17 cellular contexts compared by ENCODE assay signal in the genomic region with DNA sequence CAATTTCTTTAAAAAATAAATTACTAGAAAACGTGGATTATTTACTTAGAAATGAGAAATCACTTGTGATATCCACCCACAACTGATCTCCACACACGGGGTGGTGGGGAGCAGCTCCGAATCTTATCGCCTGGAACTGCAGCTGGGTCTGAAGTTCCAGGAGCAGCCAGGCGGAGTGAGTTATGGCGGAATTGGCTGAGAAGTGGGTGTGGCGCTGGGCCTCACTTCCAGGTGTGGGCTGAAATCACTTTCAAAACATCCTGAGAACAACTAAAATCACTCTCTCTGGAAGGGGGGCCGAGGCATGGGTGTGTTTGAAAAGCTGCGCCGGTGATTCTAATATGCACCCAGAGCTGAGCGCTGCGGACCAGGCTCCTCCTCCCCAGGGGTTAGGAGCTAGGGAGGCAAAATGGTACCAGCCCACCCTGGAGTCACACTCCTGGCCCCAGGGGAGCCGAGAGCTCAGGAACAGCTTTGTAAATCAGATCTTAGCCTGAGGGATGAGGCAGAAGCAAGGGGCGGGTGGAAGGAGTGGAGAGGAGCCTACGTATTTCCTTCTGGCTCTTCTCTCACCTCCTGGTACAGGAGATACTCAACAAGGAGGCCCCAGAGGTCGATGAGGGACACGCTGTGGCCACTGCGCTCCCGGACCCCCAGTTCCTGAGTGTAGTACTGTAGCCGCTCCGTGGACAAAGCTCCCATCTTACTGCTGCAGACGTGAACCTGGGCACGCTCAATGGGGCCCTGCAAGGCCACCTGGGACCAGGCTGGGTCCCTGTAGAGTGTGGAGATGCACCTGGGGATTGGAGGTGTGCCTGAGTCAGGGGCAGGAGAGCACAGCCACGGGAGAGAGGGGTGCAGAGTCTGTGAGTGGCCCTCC. TPM values are rescaled to one million over a fixed set of nuclear protein-coding genes. Genes with fewer than 3 reads are reported as not detected.
"Had no signal": no experiment of that assay in that cellular context is flagged by ENCODE, and none has a peak within 500 bp of the region (broad histone marks: within the 10 kb centered on the region; RNA-seq: fewer than 3 reads in every experiment).

No MANE protein-coding gene starts in this region.

- H3K9me3 ChIP-seq: gastroesophageal sphincter, lower lobe of right lung, prostate gland, right lobe of liver had no signal

- H3K36me3 ChIP-seq: gastroesophageal sphincter, lower lobe of right lung, prostate gland, right lobe of liver had no signal

- H3K27ac ChIP-seq: gastroesophageal sphincter, hepatocyte, lower lobe of right lung, prostate gland, right lobe of liver had no signal

- H3K27me3 ChIP-seq: hepatocyte, right lobe of liver had no signal

- H3K4me3 ChIP-seq: gastroesophageal sphincter, hepatocyte, lower lobe of right lung, prostate gland, right lobe of liver had no signal

- H3K27me3 Mint-ChIP-seq: activated CD4-positive, alpha-beta memory T cell treated with anti-CD3 and anti-CD28 coated beads, Interleukin-2, amount 10 ng/mL, durations not matched to agents 7 days and 5 days had no signal

- H3K4me1 Mint-ChIP-seq: activated CD4-positive, alpha-beta memory T cell treated with anti-CD3 and anti-CD28 coated beads, Interleukin-2, amount 10 ng/mL, durations not matched to agents 7 days and 5 days; naive B cell had no signal

- H2AFZ ChIP-seq: hepatocyte had no signal

- H3K9me3 Mint-ChIP-seq: activated CD4-positive, alpha-beta memory T cell treated with anti-CD3 and anti-CD28 coated beads, Interleukin-2, amount 10 ng/mL, durations not matched to agents 7 days and 5 days; activated naive CD4-positive, alpha-beta T cell treated with anti-CD3 and anti-CD28 coated beads for 36 hours; naive B cell had no signal

- H3K4me2 ChIP-seq: hepatocyte had no signal

- H3K27ac Mint-ChIP-seq: activated CD4-positive, alpha-beta memory T cell treated with anti-CD3 and anti-CD28 coated beads, Interleukin-2, amount 10 ng/mL, durations not matched to agents 7 days and 5 days; activated naive CD4-positive, alpha-beta T cell treated with anti-CD3 and anti-CD28 coated beads for 36 hours had no signal

- H3K4me1 ChIP-seq: gastroesophageal sphincter, right lobe of liver had no signal

- H3K36me3 Mint-ChIP-seq: naive B cell had no signal

- H3K79me2 ChIP-seq: hepatocyte had no signal

- H3K4me3 Mint-ChIP-seq: activated CD4-positive, alpha-beta memory T cell treated with anti-CD3 and anti-CD28 coated beads, Interleukin-2, amount 10 ng/mL, durations not matched to agents 7 days and 5 days; activated naive CD4-positive, alpha-beta T cell treated with anti-CD3 and anti-CD28 coated beads for 36 hours; naive B cell had no signal

- DNase-seq: activated CD4-positive, alpha-beta memory T cell treated with anti-CD3 and anti-CD28 coated beads, Interleukin-2, amount 10 ng/mL, durations not matched to agents 7 days and 5 days; activated CD8-positive, alpha-beta memory T cell treated with anti-CD3 and anti-CD28 coated beads, Interleukin-2, amount 50 U/mL, for 4 hours; activated naive CD4-positive, alpha-beta T cell treated with anti-CD3 and anti-CD28 coated beads for 36 hours; central memory CD4-positive, alpha-beta T cell; cortex of kidney; effector memory CD4-positive, alpha-beta T cell; lower lobe of right lung; naive B cell; occipital lobe; stimulated activated CD4-positive, alpha-beta T cell treated with anti-CD3 and anti-CD28 coated beads, Interleukin-2, amount 100 ng/mL, for 24 hours; stimulated activated naive CD4-positive, alpha-beta T cell treated with Interleukin-2 at 50 U/mL for 16 hours had no signal

- ATAC-seq: gastroesophageal sphincter, lower lobe of right lung, right lobe of liver had no signal

RNA-seq across cellular contexts. Expression of gene PLA2G4F, which starts 9.6 kb away (rescaled TPM):
- total RNA-seq: activated CD4-positive, alpha-beta memory T cell treated with anti-CD3 and anti-CD28 coated beads, Interleukin-2, amount 10 ng/mL, durations not matched to agents 7 days and 5 days; activated naive CD4-positive, alpha-beta T cell treated with anti-CD3 and anti-CD28 coated beads for 36 hours; occipital lobe; right lobe of liver; T-helper 2 cell treated with Interferon-gamma antibody and Interleukin-4, amounts not matched to agents 100 ng/mL and 5 ng/mL, for 36 hours; temporal lobe had no signal

RNA-seq across cellular contexts. Expression of gene PLA2G4D, which starts 52.4 kb away (rescaled TPM):
- total RNA-seq: activated CD4-positive, alpha-beta memory T cell treated with anti-CD3 and anti-CD28 coated beads, Interleukin-2, amount 10 ng/mL, durations not matched to agents 7 days and 5 days; activated naive CD4-positive, alpha-beta T cell treated with anti-CD3 and anti-CD28 coated beads for 36 hours; gastroesophageal sphincter; lower lobe of right lung; occipital lobe; right lobe of liver; T-helper 2 cell treated with Interferon-gamma antibody and Interleukin-4, amounts not matched to agents 100 ng/mL and 5 ng/mL, for 36 hours; temporal lobe had no signal
- polyA plus RNA-seq: hepatocyte had no signal
